12 cellular contexts compared by ENCODE assay signal in genomic region chr5:35185518-35185917, GRCh38.
"Had no signal": no experiment of that assay in that cellular context is flagged by ENCODE, and none has a peak within 500 bp of the region (broad histone marks: within the 10 kb centered on the region; RNA-seq: fewer than 3 reads in every experiment).

No MANE protein-coding gene starts in this region.

- DNase-seq: activated CD4-positive, alpha-beta T cell treated with anti-CD3 and anti-CD28 coated beads, Interleukin-2, amount 10 ng/mL, durations not matched to agents 24 days and 14 days; activated CD8-positive, alpha-beta memory T cell treated with anti-CD3 and anti-CD28 coated beads for 24 hours; activated naive CD4-positive, alpha-beta T cell treated with anti-CD3 and anti-CD28 coated beads for 36 hours; activated T-cell treated with anti-CD3 and anti-CD28 coated beads for 4 hours; hypothalamus; left lung; ovary; T-helper 1 cell; trophoblast cell had no signal

- H3K4me1 ChIP-seq: left lung, neural progenitor cell had no signal

- H3K9me3 ChIP-seq: left lung, ovary had no signal

- H3K27ac ChIP-seq: left lung, neural progenitor cell, ovary, SK-N-MC had no signal

- H3K27me3 ChIP-seq: left lung, neural progenitor cell, ovary had no signal

- H3K36me3 ChIP-seq: left lung, neural progenitor cell, ovary had no signal

- H3K4me3 ChIP-seq: left lung, neural progenitor cell, ovary, SK-N-MC, smooth muscle cell had no signal

- H3K9ac ChIP-seq: neural progenitor cell had no signal
